1 cellular context compared by ENCODE assay signal in the genomic region with DNA sequence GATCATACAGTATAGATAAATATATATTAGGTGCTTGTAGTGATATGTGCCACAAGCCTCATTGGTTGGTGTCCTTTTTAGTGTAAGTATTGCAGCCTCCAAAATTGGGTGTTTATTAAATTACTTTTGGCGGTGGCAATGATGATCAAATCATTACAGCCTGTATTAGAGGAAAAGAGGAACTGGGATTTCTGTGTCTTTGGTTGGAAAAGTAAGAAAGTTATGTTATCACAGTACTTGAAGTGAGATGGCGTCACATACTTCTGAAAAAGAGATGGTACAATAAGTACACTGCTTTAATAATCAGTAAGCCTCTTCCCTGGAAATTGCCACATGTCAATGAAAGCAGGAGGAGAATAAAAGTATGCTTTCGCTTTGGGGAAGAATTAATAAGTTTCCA.
TF ChIP-seq lines count a peak whose summit lies in the region.

No MANE protein-coding gene starts in this region.

TF ChIP-seq in endothelial cell of umbilical vein, 7 proteins besides CTCF, POLR2A, EP300 and RAD21 (continued from another document):
- no peak for TF ChIP-seq JUN (IDR thresholded peaks at IDR 0.05; ENCODE audit: borderline replicate concordance, insufficient read depth, insufficient read length, low read depth)
- TF ChIP-seq MYC (IDR thresholded peaks at IDR 0.05; ENCODE audit: low read depth, low read length): no peak
- TF ChIP-seq EZH2 (IDR thresholded peaks at IDR 0.05; ENCODE audit: borderline replicate concordance, low read depth, low read length, severe bottlenecking): no peak
- no peak for TF ChIP-seq FOS (IDR thresholded peaks at IDR 0.05; ENCODE audit: borderline replicate concordance, insufficient read depth, low read length)
- no peak for TF ChIP-seq GATA2 (IDR thresholded peaks at IDR 0.05; ENCODE audit: insufficient read depth, insufficient read length, low read depth, low read length)
- no peak for TF ChIP-seq POLR2AphosphoS5 (IDR thresholded peaks at IDR 0.05; ENCODE audit: insufficient read depth, low read depth, low read length)
